In genomic region chr6:26522488-26523228, GRCh38 we compare ENCODE assay signal across 9 cellular contexts. TPM values are rescaled to one million over a fixed set of nuclear protein-coding genes. Genes with fewer than 3 reads are reported as not detected.
DNase-seq lines count a peak whose midpoint lies in the region; ATAC-seq, FAIRE-seq and TF ChIP-seq lines count a peak whose summit lies in the region.
"Not testable (repeated sequence)": the region's sequence is repeated elsewhere in the genome, so short reads cannot be mapped to it uniquely, and the experiment has no call there.
"Had no signal": no experiment of that assay in that cellular context is flagged by ENCODE, and none has a peak within 500 bp of the region (broad histone marks: within the 10 kb centered on the region; RNA-seq: fewer than 3 reads in every experiment).

No MANE protein-coding gene starts in this region.

- peak overlapping the region; percentile 98 for H3K4me2 ChIP-seq in endothelial cell of umbilical vein (ENCODE audit: insufficient read depth, low read length)

- BruUV-seq in endothelial cell of umbilical vein (replicated peaks; lab: Mats Ljungman, UMichigan), result not testable (repeated sequence)

- not testable (repeated sequence) for H4K20me1 ChIP-seq in endothelial cell of umbilical vein (replicated peaks; ENCODE audit: control insufficient read depth, extremely low read depth, insufficient read depth, low read length)

- not testable (repeated sequence) for H3K9me1 ChIP-seq in endothelial cell of umbilical vein (replicated peaks; ENCODE audit: control insufficient read depth, extremely low read depth, insufficient read depth, low read length)

- H3K9ac ChIP-seq in endothelial cell of umbilical vein (replicated peaks; ENCODE audit: extremely low read depth, insufficient read depth, low read length), result peak overlapping the region; percentile 77

- peak overlapping the region; percentile 86 for H3K27ac Mint-ChIP-seq in T-helper 2 cell treated with Interferon-gamma antibody and Interleukin-4, amounts not matched to agents 5 μg/mL and 100 μg/mL, for 36 hours
- peak overlapping the region; percentile 73 for H3K27ac Mint-ChIP-seq in activated naive CD8-positive, alpha-beta T cell treated with anti-CD3 and anti-CD28 coated beads, Interleukin-2, amount 50 U/mL, for 24 hours

- H3K79me2 ChIP-seq in endothelial cell of umbilical vein (ENCODE audit: control insufficient read depth, insufficient read depth, low read length), result not testable (repeated sequence)

- H3K4me3 Mint-ChIP-seq in T-helper 2 cell treated with Interferon-gamma antibody and Interleukin-4, amounts not matched to agents 5 μg/mL and 100 μg/mL, for 36 hours, result peak overlapping the region; percentile 80
- H3K4me3 Mint-ChIP-seq in activated naive CD8-positive, alpha-beta T cell treated with anti-CD3 and anti-CD28 coated beads, Interleukin-2, amount 50 U/mL, for 24 hours, result peak overlapping the region; percentile 85

- H3K4me3 ChIP-seq in GM08714 (ENCODE audit: low read length) (peak overlapping the region; percentile 69), endothelial cell of umbilical vein (replicated peaks in 1 of 3; ENCODE audit: insufficient read depth in 1 of 3, low read depth in 1 of 3, low read length in 3 of 3) (peak overlapping the region in 1 of 3 experiments; percentile 31), prostate gland (peak overlapping the region in 1 of 2 donors; percentile 54), uterus (peak overlapping the region; percentile 53 to 56)

- ATAC-seq in activated naive CD8-positive, alpha-beta T cell treated with anti-CD3 and anti-CD28 coated beads, Interleukin-2, amount 50 U/mL, for 24 hours, result not testable (repeated sequence)

- not testable (repeated sequence) for H3K27me3 Mint-ChIP-seq in T-helper 2 cell treated with Interferon-gamma antibody and Interleukin-4, amounts not matched to agents 5 μg/mL and 100 μg/mL, for 36 hours (ENCODE audit: low read depth); activated naive CD8-positive, alpha-beta T cell treated with anti-CD3 and anti-CD28 coated beads, Interleukin-2, amount 50 U/mL, for 24 hours

- DNase-seq in NCI-H2227 treated with DMSO at 0.1 percent for 48 hours (lab: John Stamatoyannopoulos, UW) (peak; percentile 33), endothelial cell of umbilical vein (ENCODE audit: low read depth, low spot score) (peak; percentile 8), left kidney (ENCODE audit: low read depth, low spot score) (peak; percentile 57)
- DNase-seq in T-helper 2 cell treated with Interferon-gamma antibody and Interleukin-4, amounts not matched to agents 5 μg/mL and 100 μg/mL, for 36 hours (ENCODE audit: low spot score); activated naive CD8-positive, alpha-beta T cell treated with anti-CD3 and anti-CD28 coated beads, Interleukin-2, amount 50 U/mL, for 24 hours; prostate gland (ENCODE audit: low spot score); uterus: not testable (repeated sequence)

- not testable (repeated sequence) for TF ChIP-seq POLR2A in endothelial cell of umbilical vein (IDR thresholded peaks at IDR 0.05; ENCODE audit: low read depth, low read length); prostate gland (IDR thresholded peaks at IDR 0.05); uterus (IDR thresholded peaks at IDR 0.05)

- H3K9me3 Mint-ChIP-seq in T-helper 2 cell treated with Interferon-gamma antibody and Interleukin-4, amounts not matched to agents 5 μg/mL and 100 μg/mL, for 36 hours; activated naive CD8-positive, alpha-beta T cell treated with anti-CD3 and anti-CD28 coated beads, Interleukin-2, amount 50 U/mL, for 24 hours: not testable (repeated sequence)

- intact Hi-C loops in endothelial cell of umbilical vein (cut with micrococcal nuclease); uterus (cut with DNase I; ENCODE audit: low total_unique reads): not testable (repeated sequence)
- intact Hi-C loops in prostate gland (cut with DNase I), result loop anchor here (5.0 kb wide), 1 partner anchor 65 kb away; the partner anchor contains the start of gene BTN2A1

- H3K36me3 ChIP-seq in endothelial cell of umbilical vein (ENCODE audit: control insufficient read depth in 2 of 2, extremely low read depth in 1 of 2, insufficient read depth in 2 of 2, low read length in 2 of 2); prostate gland; uterus: not testable (repeated sequence)

- H3K9me3 ChIP-seq in endothelial cell of umbilical vein (replicated peaks; ENCODE audit: control insufficient read depth, insufficient read depth, low read length); prostate gland; uterus: not testable (repeated sequence)

- H3K4me1 ChIP-seq in endothelial cell of umbilical vein (ENCODE audit: control insufficient read depth, extremely low read depth, insufficient read depth, low read length), result peaks cover 10% of the 10 kb centered on the region
- not testable (repeated sequence) for H3K4me1 ChIP-seq in prostate gland (replicated peaks); uterus

- H2AFZ ChIP-seq in endothelial cell of umbilical vein (ENCODE audit: low read depth, low read length), result peak overlapping the region; percentile 93

- dilution Hi-C loops in endothelial cell of umbilical vein (cut with MboI; ENCODE audit: extremely low pct_ligation_motif_present, low sequenced_read_pairs), result not testable (repeated sequence)

- H3K27ac ChIP-seq in endothelial cell of umbilical vein (ENCODE audit: insufficient read depth, low read depth, low read length), result not testable (repeated sequence)
- peak overlapping the region; percentile 94 to 99 for H3K27ac ChIP-seq in prostate gland
- H3K27ac ChIP-seq in uterus, result peak overlapping the region; percentile 98 to 100

- not testable (repeated sequence) for H3K27me3 ChIP-seq in endothelial cell of umbilical vein (ENCODE audit: control insufficient read depth in 2 of 2, insufficient read depth in 2 of 2, low read length in 2 of 2); prostate gland (replicated peaks; ENCODE audit: insufficient read depth); uterus

- H3K36me3 Mint-ChIP-seq in T-helper 2 cell treated with Interferon-gamma antibody and Interleukin-4, amounts not matched to agents 5 μg/mL and 100 μg/mL, for 36 hours (ENCODE audit: low read depth); activated naive CD8-positive, alpha-beta T cell treated with anti-CD3 and anti-CD28 coated beads, Interleukin-2, amount 50 U/mL, for 24 hours (ENCODE audit: low read depth): not testable (repeated sequence)

- peaks cover 34% of the 10 kb centered on the region for H3K4me1 Mint-ChIP-seq in T-helper 2 cell treated with Interferon-gamma antibody and Interleukin-4, amounts not matched to agents 5 μg/mL and 100 μg/mL, for 36 hours (ENCODE audit: low read depth)
- peaks cover 35% of the 10 kb centered on the region for H3K4me1 Mint-ChIP-seq in activated naive CD8-positive, alpha-beta T cell treated with anti-CD3 and anti-CD28 coated beads, Interleukin-2, amount 50 U/mL, for 24 hours

- POLR2A ChIA-PET in endothelial cell of umbilical vein (lab: Charles Lee), result interaction anchor here (0.7 kb wide), 1 partner anchor 654 kb away, joined by 3 read pairs; no protein-coding TSS in a partner anchor

- not testable (repeated sequence) for TF ChIP-seq CTCF in endothelial cell of umbilical vein (IDR thresholded peaks at IDR 0.05; ENCODE audit: extremely low read depth in 1 of 2, insufficient read depth in 1 of 2, low read depth in 1 of 2, low read length in 2 of 2); prostate gland (IDR thresholded peaks at IDR 0.05); uterus (IDR thresholded peaks at IDR 0.05)

- not testable (repeated sequence) for FAIRE-seq in endothelial cell of umbilical vein (lab: Jason Lieb, UNC)

- CTCF ChIA-PET in endothelial cell of umbilical vein (lab: Charles Lee), result interaction anchor here (0.6 to 2.6 kb wide), 3 partner anchors 15 to 181 kb away, joined by 3 to 9 read pairs (median 3); no protein-coding TSS in a partner anchor

- 67% methylated on average over 11 of the region's 11 CpGs for WGBS in prostate gland

RNA-seq across cellular contexts. Expression of gene HMGN4, which starts 15.5 kb away (rescaled TPM):
- 33.7 and 36.9 TPM in 2 replicates for total RNA-seq in endothelial cell of umbilical vein
- 12.3 and 13.1 TPM in 2 replicates for polyA plus RNA-seq in endothelial cell of umbilical vein
- polyA plus RNA-seq in endothelial cell of umbilical vein (2011; cell fraction: cytosol; rRNA removed), result 25.9 and 32.8 TPM in 2 replicates
- polyA plus RNA-seq in endothelial cell of umbilical vein (2011; cell fraction: nucleus; rRNA removed), result 14.0 and 17.9 TPM in 2 replicates
- polyA plus RNA-seq in endothelial cell of umbilical vein (2012), result 28.5 and 43.6 TPM in 2 replicates
- 17.4 and 18.0 TPM in 2 replicates for polyA minus RNA-seq in endothelial cell of umbilical vein
- polyA minus RNA-seq in endothelial cell of umbilical vein (2011; cell fraction: cytosol; rRNA and poly(A)+ RNA removed), result 15.0 TPM
- 3.8 and 7.7 TPM in 2 replicates for polyA minus RNA-seq in endothelial cell of umbilical vein (2011; cell fraction: nucleus; rRNA and poly(A)+ RNA removed)
- total RNA-seq in prostate gland, result 10 to 100 TPM; 53.5 to 83.0 TPM
- total RNA-seq in uterus, result 10 to 100 TPM; 14.6 to 89.0 (median 73.3) TPM

RNA-seq across cellular contexts. Expression of gene BTN1A1, which starts 22.6 kb away (rescaled TPM):
- total RNA-seq in endothelial cell of umbilical vein, result not detected in 2 replicates
- polyA plus RNA-seq in endothelial cell of umbilical vein, result not detected in 2 replicates
- polyA plus RNA-seq in endothelial cell of umbilical vein (2011; cell fraction: cytosol; rRNA removed), result not detected in 2 replicates
- polyA plus RNA-seq in endothelial cell of umbilical vein (2011; cell fraction: nucleus; rRNA removed), result not detected in 2 replicates
- not detected in 2 replicates for polyA plus RNA-seq in endothelial cell of umbilical vein (2012)
- not detected in 2 replicates for polyA minus RNA-seq in endothelial cell of umbilical vein
- not detected for polyA minus RNA-seq in endothelial cell of umbilical vein (2011; cell fraction: cytosol; rRNA and poly(A)+ RNA removed)
- polyA minus RNA-seq in endothelial cell of umbilical vein (2011; cell fraction: nucleus; rRNA and poly(A)+ RNA removed), result not detected in 2 replicates
- under 1 TPM in 1 of 2 donors, not detected in 1; 0.23 TPM for total RNA-seq in prostate gland
- under 1 TPM in 1 of 4 donors, not detected in 3; 0.07 TPM for total RNA-seq in uterus
- total RNA-seq: HT-29 had no signal
